32 cellular contexts compared by ENCODE assay signal in the genomic region with DNA sequence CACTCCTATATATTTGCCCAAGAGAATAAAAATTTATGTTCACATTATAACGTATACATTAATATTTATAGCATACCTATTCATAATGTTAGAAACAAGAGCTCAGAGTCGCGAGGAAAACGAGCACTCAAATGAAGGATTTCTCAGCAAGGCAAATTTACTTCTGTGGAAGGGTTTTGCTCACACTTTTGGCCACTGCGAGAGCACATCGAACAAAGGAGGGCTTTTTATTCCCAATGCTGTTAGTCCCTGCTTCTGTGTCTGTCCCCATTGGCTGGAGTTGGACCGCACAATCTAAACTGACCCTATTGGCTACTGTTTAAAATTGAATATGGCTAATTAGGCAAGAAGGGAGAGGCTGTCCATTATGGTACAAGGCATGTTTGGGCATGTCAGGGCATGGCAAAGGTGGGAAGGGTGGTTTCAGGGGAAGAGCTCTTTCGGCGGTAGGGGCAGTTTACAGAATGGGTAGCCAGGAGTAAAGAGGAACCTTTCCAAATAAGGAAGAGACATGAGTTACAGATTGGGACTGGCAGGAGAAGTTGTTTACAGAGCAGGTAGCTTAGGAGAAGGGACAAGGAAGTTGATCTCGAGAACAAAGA.
"Had no signal": no experiment of that assay in that cellular context is flagged by ENCODE, and none has a peak within 500 bp of the region (broad histone marks: within the 10 kb centered on the region; RNA-seq: fewer than 3 reads in every experiment).

No MANE protein-coding gene starts in this region.

- H3K36me3 ChIP-seq: ascending aorta, esophagus muscularis mucosa, heart left ventricle, left lung, lower lobe of right lung, neutrophil, ovary, prostate gland, sigmoid colon, upper lobe of right lung, WERI-Rb-1 had no signal

- H3K4me1 ChIP-seq: ascending aorta, esophagus muscularis mucosa, foreskin keratinocyte, heart left ventricle, left lung, lower lobe of right lung, prostate gland, sigmoid colon, upper lobe of right lung had no signal

- H3K9me3 ChIP-seq: lower lobe of right lung, neutrophil, ovary, prostate gland, upper lobe of right lung had no signal

- H3K27ac ChIP-seq: ascending aorta, coronary artery, dorsolateral prefrontal cortex, esophagus muscularis mucosa, foreskin keratinocyte, heart left ventricle, left lung, lower lobe of right lung, neutrophil, ovary, prostate gland, sigmoid colon, upper lobe of right lung, WERI-Rb-1 had no signal

- H3K27me3 ChIP-seq: ascending aorta, dorsolateral prefrontal cortex, esophagus muscularis mucosa, foreskin keratinocyte, heart left ventricle, left lung, neutrophil, ovary, sigmoid colon, upper lobe of right lung had no signal

- H3K4me3 ChIP-seq: ascending aorta, coronary artery, dorsolateral prefrontal cortex, esophagus muscularis mucosa, heart left ventricle, left lung, lower lobe of right lung, mucosa of descending colon, ovary, prostate gland, sigmoid colon, upper lobe of right lung had no signal

- DNase-seq: activated CD4-positive, alpha-beta memory T cell treated with anti-CD3 and anti-CD28 coated beads for 36 hours; activated CD4-positive, alpha-beta T cell treated with anti-CD3 and anti-CD28 coated beads, Interleukin-2, amount 10 ng/mL, durations not matched to agents 24 days and 14 days; activated CD4-positive, CD25-positive, alpha-beta regulatory T cell treated with anti-CD3 and anti-CD28 coated beads, Interleukin-2, amount 50 U/mL, for 72 hours; activated CD8-positive, alpha-beta memory T cell treated with anti-CD3 and anti-CD28 coated beads, Interleukin-2, amount 50 U/mL, for 4 hours; activated effector memory CD4-positive, alpha-beta T cell treated with anti-CD3 and anti-CD28 coated beads, Interleukin-2, amount 50 U/mL, for 16 hours; activated naive CD4-positive, alpha-beta T cell treated with anti-CD3 and anti-CD28 coated beads, Interleukin-2, amount 10 ng/mL, durations not matched to agents 7 days and 5 days; activated naive CD8-positive, alpha-beta T cell treated with anti-CD3 and anti-CD28 coated beads, Interleukin-2, amount 10 ng/mL, durations not matched to agents 7 days and 5 days; activated T-cell treated with anti-CD3 and anti-CD28 coated beads, Interleukin-2, amount 50 U/mL, for 1 hour; dorsolateral prefrontal cortex; effector memory CD4-positive, alpha-beta T cell; heart left ventricle; left lung; lower lobe of right lung; mucosa of descending colon; ovary; retina; sigmoid colon; small intestine; stimulated activated CD4-positive, alpha-beta T cell treated with anti-CD3 and anti-CD28 coated beads, Interleukin-1b, Interleukin-23, amount 100 ng/mL, for 48 hours; stimulated activated CD4-positive, alpha-beta T cell treated with anti-CD3 and anti-CD28 coated beads, Interleukin-4, amount 100 ng/mL, for 4 hours; stimulated activated CD8-positive, alpha-beta memory T cell treated with anti-CD3 and anti-CD28 coated beads, Interleukin-4, amount 100 ng/mL, for 48 hours; stimulated activated naive CD8-positive, alpha-beta T cell treated with anti-CD3 and anti-CD28 coated beads, Interleukin-15, amount 100 ng/mL, for 72 hours; substantia nigra; T-helper 9 cell; upper lobe of right lung; WERI-Rb-1 had no signal
